1 cellular context compared by ENCODE assay signal in genomic region chr6:106974999-106975698, GRCh38.
TF ChIP-seq lines count a peak whose summit lies in the region.

No MANE protein-coding gene starts in this region.

TF ChIP-seq in HEK293, 187 proteins besides CTCF, POLR2A, EP300 and RAD21 (continued from another document):
- TF ChIP-seq ZNF670 (tag by site-specific recombination; IDR thresholded peaks at IDR 0.05; ENCODE audit: low read depth) (no peak), ZNF660 (tag by site-specific recombination; IDR thresholded peaks at IDR 0.05) (peak; percentile 76; the same call in 1 of the 2 replicates), ZNF366 (tag by site-specific recombination; conservative IDR thresholded peaks at IDR 0.05) (no peak), ZFP69B (tag by site-specific recombination; IDR thresholded peaks at IDR 0.05) (no peak), ZNF354C (tag by site-specific recombination; IDR thresholded peaks at IDR 0.05; ENCODE audit: borderline replicate concordance, low read depth) (no peak), ZNF449 (tag by site-specific recombination; IDR thresholded peaks at IDR 0.05) (no peak), ZSCAN5A (tag by site-specific recombination; IDR thresholded peaks at IDR 0.05) (no peak), ZFP41 (tag by site-specific recombination; IDR thresholded peaks at IDR 0.05; ENCODE audit: borderline replicate concordance) (no peak), ZBTB11 (tag by site-specific recombination; conservative IDR thresholded peaks at IDR 0.05; ENCODE audit: low read depth) (no peak; the same call in 1 of the 2 replicates), ZNF362 (tag by site-specific recombination; IDR thresholded peaks at IDR 0.05) (no peak), ZNF768 (tag by site-specific recombination; IDR thresholded peaks at IDR 0.05) (no peak), RBAK (tag by site-specific recombination; IDR thresholded peaks at IDR 0.05) (no peak), ZBTB48 (tag by site-specific recombination; IDR thresholded peaks at IDR 0.05) (0 out of 2 replicates have a peak, but pooled peaks have one; percentile 17), ZNF223 (tag by site-specific recombination; IDR thresholded peaks at IDR 0.05) (no peak), ZNF112 (tag by site-specific recombination; IDR thresholded peaks at IDR 0.05) (no peak), ZNF571 (tag by site-specific recombination; IDR thresholded peaks at IDR 0.05) (no peak), ZNF335 (tag by site-specific recombination; conservative IDR thresholded peaks at IDR 0.05) (peak; percentile 84; the same call in 1 of the 2 replicates), ZNF701 (tag by site-specific recombination; IDR thresholded peaks at IDR 0.05) (no peak), GFI1B (tag by site-specific recombination; IDR thresholded peaks at IDR 0.05) (no peak), ZNF777 (tag by site-specific recombination; IDR thresholded peaks at IDR 0.05; ENCODE audit: borderline replicate concordance) (no peak; the same call in 1 of the 2 replicates), ZEB2 (tag by site-specific recombination; IDR thresholded peaks at IDR 0.05) (0 out of 2 replicates have a peak, but pooled peaks have one; percentile 4), ZNF10 (tag by site-specific recombination; IDR thresholded peaks at IDR 0.05) (no peak), KLF9 (tag by site-specific recombination; IDR thresholded peaks at IDR 0.05; ENCODE audit: low read depth) (no peak), ZNF324 (tag by site-specific recombination; IDR thresholded peaks at IDR 0.05) (no peak), ZBTB49 (tag by site-specific recombination; IDR thresholded peaks at IDR 0.05; ENCODE audit: low read depth) (no peak), SCRT2 (tag by site-specific recombination; IDR thresholded peaks at IDR 0.05) (no peak), ZNF585B (tag by site-specific recombination; IDR thresholded peaks at IDR 0.05) (no peak), ZNF132 (tag by site-specific recombination; IDR thresholded peaks at IDR 0.05; ENCODE audit: borderline replicate concordance) (no peak), ZNF530 (tag by site-specific recombination; IDR thresholded peaks at IDR 0.05; ENCODE audit: low read depth) (no peak), ZFP3 (tag by site-specific recombination; IDR thresholded peaks at IDR 0.05; ENCODE audit: low read depth) (no peak), ZNF792 (tag by site-specific recombination; IDR thresholded peaks at IDR 0.05) (no peak), ZNF561 (tag by site-specific recombination; IDR thresholded peaks at IDR 0.05; ENCODE audit: borderline replicate concordance) (peak; percentile 74; the same call in 1 of the 2 replicates), PRDM10 (tag by site-specific recombination; IDR thresholded peaks at IDR 0.05) (peak; percentile 73; the same call in 1 of the 2 replicates), ZNF404 (tag by site-specific recombination; IDR thresholded peaks at IDR 0.05) (no peak)
- TF ChIP-seq, protein P1, sequence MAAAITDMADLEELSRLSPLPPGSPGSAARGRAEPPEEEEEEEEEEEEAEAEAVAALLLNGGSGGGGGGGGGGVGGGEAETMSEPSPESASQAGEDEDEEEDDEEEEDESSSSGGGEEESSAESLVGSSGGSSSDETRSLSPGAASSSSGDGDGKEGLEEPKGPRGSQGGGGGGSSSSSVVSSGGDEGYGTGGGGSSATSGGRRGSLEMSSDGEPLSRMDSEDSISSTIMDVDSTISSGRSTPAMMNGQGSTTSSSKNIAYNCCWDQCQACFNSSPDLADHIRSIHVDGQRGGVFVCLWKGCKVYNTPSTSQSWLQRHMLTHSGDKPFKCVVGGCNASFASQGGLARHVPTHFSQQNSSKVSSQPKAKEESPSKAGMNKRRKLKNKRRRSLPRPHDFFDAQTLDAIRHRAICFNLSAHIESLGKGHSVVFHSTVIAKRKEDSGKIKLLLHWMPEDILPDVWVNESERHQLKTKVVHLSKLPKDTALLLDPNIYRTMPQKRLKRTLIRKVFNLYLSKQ (tag by site-specific recombination; IDR thresholded peaks at IDR 0.05; ENCODE audit: borderline replicate concordance) = no peak
- TF ChIP-seq, protein P2, sequence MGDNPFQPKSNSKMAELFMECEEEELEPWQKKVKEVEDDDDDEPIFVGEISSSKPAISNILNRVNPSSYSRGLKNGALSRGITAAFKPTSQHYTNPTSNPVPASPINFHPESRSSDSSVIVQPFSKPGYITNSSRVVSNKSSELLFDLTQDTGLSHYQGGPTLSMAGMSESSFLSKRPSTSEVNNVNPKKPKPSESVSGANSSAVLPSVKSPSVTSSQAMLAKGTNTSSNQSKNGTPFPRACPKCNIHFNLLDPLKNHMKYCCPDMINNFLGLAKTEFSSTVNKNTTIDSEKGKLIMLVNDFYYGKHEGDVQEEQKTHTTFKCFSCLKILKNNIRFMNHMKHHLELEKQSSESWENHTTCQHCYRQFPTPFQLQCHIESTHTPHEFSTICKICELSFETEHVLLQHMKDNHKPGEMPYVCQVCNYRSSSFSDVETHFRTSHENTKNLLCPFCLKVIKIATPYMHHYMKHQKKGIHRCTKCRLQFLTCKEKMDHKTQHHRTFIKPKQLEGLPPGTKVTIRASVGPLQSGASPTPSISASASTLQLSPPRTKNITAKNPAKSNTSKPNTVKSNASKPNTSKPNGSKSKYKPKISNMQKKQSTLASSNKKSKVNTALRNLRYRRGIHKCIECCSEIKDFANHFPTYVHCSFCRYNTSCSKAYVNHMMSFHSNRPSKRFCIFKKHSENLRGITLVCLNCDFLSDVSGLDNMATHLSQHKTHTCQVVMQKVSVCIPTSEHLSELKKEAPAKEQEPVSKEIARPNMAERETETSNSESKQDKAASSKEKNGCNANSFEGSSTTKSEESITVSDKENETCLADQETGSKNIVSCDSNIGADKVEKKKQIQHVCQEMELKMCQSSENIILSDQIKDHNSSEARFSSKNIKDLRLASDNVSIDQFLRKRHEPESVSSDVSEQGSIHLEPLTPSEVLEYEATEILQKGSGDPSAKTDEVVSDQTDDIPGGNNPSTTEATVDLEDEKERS (tag by site-specific recombination; IDR thresholded peaks at IDR 0.05) = no peak
- TF ChIP-seq, protein P3, sequence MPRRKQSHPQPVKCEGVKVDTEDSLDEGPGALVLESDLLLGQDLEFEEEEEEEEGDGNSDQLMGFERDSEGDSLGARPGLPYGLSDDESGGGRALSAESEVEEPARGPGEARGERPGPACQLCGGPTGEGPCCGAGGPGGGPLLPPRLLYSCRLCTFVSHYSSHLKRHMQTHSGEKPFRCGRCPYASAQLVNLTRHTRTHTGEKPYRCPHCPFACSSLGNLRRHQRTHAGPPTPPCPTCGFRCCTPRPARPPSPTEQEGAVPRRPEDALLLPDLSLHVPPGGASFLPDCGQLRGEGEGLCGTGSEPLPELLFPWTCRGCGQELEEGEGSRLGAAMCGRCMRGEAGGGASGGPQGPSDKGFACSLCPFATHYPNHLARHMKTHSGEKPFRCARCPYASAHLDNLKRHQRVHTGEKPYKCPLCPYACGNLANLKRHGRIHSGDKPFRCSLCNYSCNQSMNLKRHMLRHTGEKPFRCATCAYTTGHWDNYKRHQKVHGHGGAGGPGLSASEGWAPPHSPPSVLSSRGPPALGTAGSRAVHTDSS (tag by site-specific recombination; IDR thresholded peaks at IDR 0.05) = peak; percentile 17; the same call in 1 of the 2 replicates
TF ChIP-seq in HEK293: peak in this region for 22.
